8 cellular contexts compared by ENCODE assay signal in genomic region chr7:100632951-100633717, GRCh38. TPM values are rescaled to one million over a fixed set of nuclear protein-coding genes. Genes with fewer than 3 reads are reported as not detected.
DNase-seq lines count a peak whose midpoint lies in the region; ATAC-seq and TF ChIP-seq lines count a peak whose summit lies in the region.

No MANE protein-coding gene starts in this region.

- peak; percentile 26 to 57 (median 42) for DNase-seq in CD4-positive, alpha-beta T cell
- DNase-seq in NCI-H460 (ENCODE audit: extremely low read depth, low read depth) (peak; percentile 65), fibroblast of villous mesenchyme (ENCODE audit: low read depth) (peak; percentile 13), ovary (peak in 3 of 5 donors; percentile 44 to 57 (median 49))
- DNase-seq in activated T-cell treated with anti-CD3 and anti-CD28 coated beads, Interleukin-2, amount 50 U/mL, for 1 hour, result peak; percentile 67

- POLR2A ChIA-PET in CD4-positive, alpha-beta T cell (lab: Charles Lee), result interaction anchor here (0.8 to 2.6 kb wide), 10 partner anchors 20 to 205 kb away, joined by 3 to 22 read pairs (median 4); partner anchors contain the start of genes FBXO24, LRCH4, MOSPD3 and POP7

- WGBS in ovary, 3 donors, result 2 to 3% (median 2%) methylated on average over 44 to 72 of the region's 72 CpGs

- H3K36me3 ChIP-seq in ovary, result no peaks in the 10 kb centered on the region

- peak overlapping the region; percentile 87 for H3K4me3 Mint-ChIP-seq in CD4-positive, alpha-beta T cell

- ATAC-seq in CD4-positive, alpha-beta T cell (ENCODE audit: poor library complexity), result peak; percentile 77
- ATAC-seq in GM21390 (IDR thresholded peaks at IDR 0.05; ENCODE audit: unreplicated experiment) (peak; percentile 53), HG03520 (IDR thresholded peaks at IDR 0.05; ENCODE audit: unreplicated experiment) (no peak), GM19452 (IDR thresholded peaks at IDR 0.05; ENCODE audit: unreplicated experiment) (no peak)

- no peak overlapping the region for H3K27ac ChIP-seq in CD4-positive, alpha-beta T cell (ENCODE audit: low read depth, low read length)
- H3K27ac ChIP-seq in ovary, result no peak overlapping the region

- H3K4me1 ChIP-seq in ovary (ENCODE audit: insufficient read depth), result peaks cover 8% of the 10 kb centered on the region

- CTCF ChIA-PET in CD4-positive, alpha-beta T cell (lab: Charles Lee), result interaction anchor here (1.0 to 2.6 kb wide), 10 partner anchors 9 to 219 kb away, joined by 3 to 19 read pairs (median 5); partner anchors contain the start of genes GNB2, MOSPD3 and POP7

- peak; percentile 33 for TF ChIP-seq CTCF in CD4-positive, alpha-beta T cell (IDR thresholded peaks at IDR 0.05)
- TF ChIP-seq CTCF in fibroblast of villous mesenchyme (IDR thresholded peaks at IDR 0.05; ENCODE audit: insufficient read depth, low read depth, low read length), result peak; percentile 30
- peak in 1 of 3 donors; percentile 20 for TF ChIP-seq CTCF in ovary (IDR thresholded peaks at IDR 0.05)

- H3K36me3 Mint-ChIP-seq in CD4-positive, alpha-beta T cell (ENCODE audit: low read depth), result no peaks in the 10 kb centered on the region

- no peak overlapping the region for H3K27ac Mint-ChIP-seq in CD4-positive, alpha-beta T cell

- no peaks in the 10 kb centered on the region for H3K27me3 Mint-ChIP-seq in CD4-positive, alpha-beta T cell

- H3K9me3 ChIP-seq in CD4-positive, alpha-beta T cell (ENCODE audit: control insufficient read depth, low read length), result no peaks in the 10 kb centered on the region
- no peaks in the 10 kb centered on the region for H3K9me3 ChIP-seq in ovary

- intact Hi-C loops in CD4-positive, alpha-beta T cell (cut with DNase I, micrococcal nuclease), result loop anchor here in 1 of 2 experiments (2.0 kb wide), 1 partner anchor 58 kb away; no protein-coding TSS in a partner anchor
- intact Hi-C loops in ovary (cut with DNase I), result no loop called here

- no peak for TF ChIP-seq EP300 in ovary (IDR thresholded peaks at IDR 0.05)

- no peaks in the 10 kb centered on the region for H3K9me3 Mint-ChIP-seq in CD4-positive, alpha-beta T cell

- no peaks in the 10 kb centered on the region for H3K27me3 ChIP-seq in CD4-positive, alpha-beta T cell (ENCODE audit: control insufficient read depth, insufficient read depth, low read length)
- H3K27me3 ChIP-seq in ovary, result no peaks in the 10 kb centered on the region

- H3K4me1 Mint-ChIP-seq in CD4-positive, alpha-beta T cell (ENCODE audit: low read depth), result peaks cover 10% of the 10 kb centered on the region

- peak overlapping the region; percentile 53 for H3K4me3 ChIP-seq in fibroblast of villous mesenchyme (ENCODE audit: low read depth, low read length)
- H3K4me3 ChIP-seq in ovary, result peak overlapping the region; percentile 1

- no peak for TF ChIP-seq POLR2A in ovary (IDR thresholded peaks at IDR 0.05)

RNA-seq across cellular contexts. Expression of gene TFR2, which starts 8.2 kb away (rescaled TPM):
- total RNA-seq in CD4-positive, alpha-beta T cell, result 1 to 10 TPM; 1.7 to 2.3 TPM
- 1.4 and 3.8 TPM in 2 replicates for total RNA-seq in NCI-H460 (2014; rRNA removed; shearing (Covaris generic))
- 16.0 and 19.4 TPM in 2 replicates for polyA plus RNA-seq in NCI-H460 (2014; cell fraction: nucleus; rRNA removed)
- total RNA-seq in fibroblast of villous mesenchyme (under 0.01 and 0.43 TPM in 2 replicates), ovary (under 1 TPM in 4 of 7 donors, not detected in 3; 0.12 to 0.79 (median 0.26) TPM)
- under 1 TPM; 0.06 to 0.13 TPM for polyA plus RNA-seq in ovary

RNA-seq across cellular contexts. Expression of gene MOSPD3, which starts 20.8 kb away (rescaled TPM):
- total RNA-seq in CD4-positive, alpha-beta T cell, result 10 to 100 TPM in 1 of 2 experiments, 1 to 10 TPM in 1; 8.5 to 10.9 TPM
- 7.2 and 7.3 TPM in 2 replicates for total RNA-seq in NCI-H460 (2014; rRNA removed; shearing (Covaris generic))
- polyA plus RNA-seq in NCI-H460 (2014; cell fraction: nucleus; rRNA removed), result 10.3 and 12.1 TPM in 2 replicates
- total RNA-seq in fibroblast of villous mesenchyme, result 5.2 and 7.1 TPM in 2 replicates
- 10 to 100 TPM in 6 of 7 donors, 1 to 10 TPM in 1; 9.4 to 27.7 (median 24.7) TPM for total RNA-seq in ovary
- polyA plus RNA-seq in ovary, result 10 to 100 TPM in 1 of 2 donors, 1 to 10 TPM in 1; 9.2 to 24.4 TPM

RNA-seq across cellular contexts. Expression of gene ACTL6B, which starts 23.1 kb away (rescaled TPM):
- not detected for total RNA-seq in CD4-positive, alpha-beta T cell
- not detected in 2 replicates for total RNA-seq in NCI-H460 (2014; rRNA removed; shearing (Covaris generic))
- polyA plus RNA-seq in NCI-H460 (2014; cell fraction: nucleus; rRNA removed), result not detected in 2 replicates
- total RNA-seq in fibroblast of villous mesenchyme (not detected in 2 replicates), ovary (not detected)
- polyA plus RNA-seq in ovary, result not detected

RNA-seq across cellular contexts. Expression of gene PCOLCE, which starts 31.0 kb away (rescaled TPM):
- total RNA-seq in CD4-positive, alpha-beta T cell, result 1 to 10 TPM; 6.7 to 7.5 TPM
- 1.6 and 2.5 TPM in 2 replicates for total RNA-seq in NCI-H460 (2014; rRNA removed; shearing (Covaris generic))
- 4.2 and 17.8 TPM in 2 replicates for polyA plus RNA-seq in NCI-H460 (2014; cell fraction: nucleus; rRNA removed)
- total RNA-seq in fibroblast of villous mesenchyme (124 and 211 TPM in 2 replicates), ovary (100 to 1,000 TPM in 3 of 7 donors, 10 to 100 TPM in 4; 24.3 to 185 (median 67.5) TPM)
- 10 to 100 TPM; 42.4 to 56.2 TPM for polyA plus RNA-seq in ovary

RNA-seq across cellular contexts. Expression of gene GNB2, which starts 40.4 kb away (rescaled TPM):
- 10 to 100 TPM; 87.8 to 91.9 TPM for total RNA-seq in CD4-positive, alpha-beta T cell
- total RNA-seq in NCI-H460 (2014; rRNA removed; shearing (Covaris generic)), result 88.0 and 96.4 TPM in 2 replicates
- polyA plus RNA-seq in NCI-H460 (2014; cell fraction: nucleus; rRNA removed), result 136 and 197 TPM in 2 replicates
- total RNA-seq in fibroblast of villous mesenchyme (88.1 and 97.9 TPM in 2 replicates), ovary (100 to 1,000 TPM; 109 to 281 (median 216) TPM)
- polyA plus RNA-seq in ovary, result 100 to 1,000 TPM in 1 of 2 donors, 10 to 100 TPM in 1; 18.9 to 187 TPM

Comparison
In these comparisons a context has a peak if more than half of its experiments do, and no peak if none do; other contexts are left out.
1. ATAC-seq: peak in CD4-positive, alpha-beta T cell (single experiment) and GM21390 (single experiment); none in HG03520 (single experiment) and GM19452 (single experiment).
2. DNase-seq: peak in every context shown above with its lines; median percentile 67 in activated T-cell treated with anti-CD3 and anti-CD28 coated beads, Interleukin-2, amount 50 U/mL, for 1 hour; 65 in NCI-H460; 49 in ovary; 42 in CD4-positive, alpha-beta T cell; 13 in fibroblast of villous mesenchyme.